10 cellular contexts compared by ENCODE assay signal in the genomic region with DNA sequence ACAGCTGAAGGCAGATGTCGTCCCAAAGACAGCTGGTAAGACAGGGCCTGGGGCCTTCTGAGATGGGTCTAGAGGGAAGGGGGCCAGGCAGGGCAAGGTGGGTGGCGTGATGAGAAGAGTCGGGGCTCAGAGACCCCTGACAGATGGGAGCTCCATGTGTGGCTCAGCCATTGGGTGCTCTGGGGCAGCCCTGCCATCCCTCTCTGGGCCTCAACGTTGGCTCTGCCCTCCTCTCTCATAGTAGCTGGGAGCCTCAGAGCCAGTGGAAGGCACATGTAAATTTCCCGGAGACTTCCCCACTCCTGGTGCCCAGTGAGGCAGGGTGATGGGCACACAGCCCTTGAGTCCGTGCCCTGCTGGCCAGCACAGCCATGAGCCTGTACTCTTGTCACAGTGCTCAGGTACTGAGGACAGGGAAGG. TPM values are rescaled to one million over a fixed set of nuclear protein-coding genes. Genes with fewer than 3 reads are reported as not detected.
DNase-seq lines count a peak whose midpoint lies in the region; ATAC-seq and TF ChIP-seq lines count a peak whose summit lies in the region.
"Had no signal": no experiment of that assay in that cellular context is flagged by ENCODE, and none has a peak within 500 bp of the region (broad histone marks: within the 10 kb centered on the region; RNA-seq: fewer than 3 reads in every experiment).

No MANE protein-coding gene starts in this region.

- CTCF ChIA-PET in CD4-positive, alpha-beta memory T cell (lab: Charles Lee; ENCODE audit: partially characterized antibody), result interaction anchor here (1.3 to 5.6 kb wide), 12 partner anchors 9 to 121 kb away, joined by 3 to 57 read pairs (median 6); a partner anchor contains a TSS

- peaks cover 20% of the 10 kb centered on the region; the same call in 1 of the 2 replicates for H3F3A ChIP-seq in MM.1S (ENCODE audit: insufficient read depth, low read length)

- no peak overlapping the region for H2AFZ ChIP-seq in MM.1S (ENCODE audit: low read length)

- H3K4me3 Mint-ChIP-seq in CD4-positive, alpha-beta memory T cell, result peak overlapping the region in 7 of 8 donors; percentile 48 to 84 (median 81)
- peak overlapping the region; percentile 84 for H3K4me3 Mint-ChIP-seq in effector memory CD8-positive, alpha-beta T cell
- H3K4me3 Mint-ChIP-seq in osteocyte (ENCODE audit: unreplicated experiment), result peak overlapping the region; percentile 77

- peak overlapping the region; percentile 83 to 95 (median 92) for H3K27ac Mint-ChIP-seq in CD4-positive, alpha-beta memory T cell
- H3K27ac Mint-ChIP-seq in effector memory CD8-positive, alpha-beta T cell, result peak overlapping the region; percentile 96 to 98
- peak overlapping the region; percentile 81 for H3K27ac Mint-ChIP-seq in osteocyte (ENCODE audit: unreplicated experiment)

- no peak for DNase-seq in CD4-positive, alpha-beta memory T cell
- DNase-seq in MM.1S, result no peak
- no peak for DNase-seq in effector memory CD8-positive, alpha-beta T cell
- peak; percentile 66 for DNase-seq in osteocyte (ENCODE audit: extremely low spot score, unreplicated experiment)
- no peak for DNase-seq in NCI-H2029 treated with DMSO at 0.1 percent for 48 hours (lab: John Stamatoyannopoulos, UW)
- DNase-seq in NCI-H446 (lab: John Stamatoyannopoulos, UW), result no peak
- DNase-seq: activated gamma-delta T cell treated with Interleukin-2 at 50 U/mL for 16 hours, left cardiac atrium had no signal

- TF ChIP-seq CTCF in MM.1S (IDR thresholded peaks at IDR 0.05; ENCODE audit: low read length) (no peak), osteocyte (IDR thresholded peaks at IDR 0.05) (no peak)

- peak overlapping the region; percentile 91; the same call in 1 of the 2 replicates for H3K4me2 ChIP-seq in MM.1S (ENCODE audit: low read depth, low read length)

- H3K9ac ChIP-seq in MM.1S (ENCODE audit: low read length), result peak overlapping the region; percentile 98; the same call in 1 of the 2 replicates

- no peaks in the 10 kb centered on the region for H3K27me3 Mint-ChIP-seq in CD4-positive, alpha-beta memory T cell
- no peaks in the 10 kb centered on the region for H3K27me3 Mint-ChIP-seq in effector memory CD8-positive, alpha-beta T cell
- no peaks in the 10 kb centered on the region for H3K27me3 Mint-ChIP-seq in osteocyte (ENCODE audit: unreplicated experiment)

- peaks cover 36% of the 10 kb centered on the region for H4K20me1 ChIP-seq in MM.1S (ENCODE audit: insufficient read depth, low read length)

- no peaks in the 10 kb centered on the region for H3K27me3 ChIP-seq in CD4-positive, alpha-beta memory T cell (ENCODE audit: insufficient read depth, low read length)
- H3K27me3 ChIP-seq in MM.1S (replicated peaks; ENCODE audit: insufficient read depth, low read length), result no peaks in the 10 kb centered on the region

- H3K36me3 ChIP-seq in CD4-positive, alpha-beta memory T cell (ENCODE audit: insufficient read depth, low read length), result peaks cover 53% of the 10 kb centered on the region
- H3K36me3 ChIP-seq in MM.1S (replicated peaks; ENCODE audit: insufficient read depth, low read length), result peaks cover 43% of the 10 kb centered on the region

- peaks cover 65% of the 10 kb centered on the region for H3K79me2 ChIP-seq in MM.1S (ENCODE audit: low read length)

- H3K9me2 ChIP-seq in MM.1S (replicated peaks; ENCODE audit: insufficient read depth, low read length), result no peaks in the 10 kb centered on the region

- intact Hi-C loops in CD4-positive, alpha-beta memory T cell (cut with micrococcal nuclease), result no loop called here

- H3K36me3 Mint-ChIP-seq in CD4-positive, alpha-beta memory T cell, result peaks cover 36 to 48% of the 10 kb centered on the region in 2 donors
- peaks cover 53% of the 10 kb centered on the region for H3K36me3 Mint-ChIP-seq in effector memory CD8-positive, alpha-beta T cell (ENCODE audit: insufficient read depth)
- peaks cover 24% of the 10 kb centered on the region for H3K36me3 Mint-ChIP-seq in osteocyte (ENCODE audit: unreplicated experiment)

- peak overlapping the region in 1 of 2 donors; percentile 79 for H3K4me3 ChIP-seq in CD4-positive, alpha-beta memory T cell (ENCODE audit: low read length in 2 of 2)
- peak overlapping the region; percentile 92 for H3K4me3 ChIP-seq in MM.1S (ENCODE audit: low read length)

- H3K9me3 ChIP-seq in CD4-positive, alpha-beta memory T cell (ENCODE audit: control insufficient read depth in 1 of 2, low read length in 2 of 2), result no peaks in the 10 kb centered on the region
- H3K9me3 ChIP-seq in MM.1S (replicated peaks; ENCODE audit: insufficient read depth, low read length), result no peaks in the 10 kb centered on the region

- peaks cover 32% of the 10 kb centered on the region for H3K4me1 ChIP-seq in CD4-positive, alpha-beta memory T cell (ENCODE audit: insufficient read depth, low read length)
- peaks cover 48% of the 10 kb centered on the region for H3K4me1 ChIP-seq in MM.1S (ENCODE audit: low read length)

- peak overlapping the region; percentile 72 for H3K27ac ChIP-seq in CD4-positive, alpha-beta memory T cell (ENCODE audit: low read depth, low read length)
- H3K27ac ChIP-seq in MM.1S (ENCODE audit: low read length), result no peak overlapping the region

- POLR2A ChIA-PET in CD4-positive, alpha-beta memory T cell (lab: Charles Lee; ENCODE audit: partially characterized antibody), result interaction anchor here (1.3 to 7.0 kb wide), 6 partner anchors 11 to 107 kb away, joined by 3 to 80 read pairs (median 10); no protein-coding TSS in a partner anchor

- peaks cover 14 to 34% (median 22%) of the 10 kb centered on the region in 4 donors for H3K4me1 Mint-ChIP-seq in CD4-positive, alpha-beta memory T cell
- H3K4me1 Mint-ChIP-seq in effector memory CD8-positive, alpha-beta T cell (ENCODE audit: low read depth in 2 of 2), result peaks cover 16 to 39% of the 10 kb centered on the region in 2 donors
- H3K4me1 Mint-ChIP-seq in osteocyte (ENCODE audit: unreplicated experiment), result peaks cover 17% of the 10 kb centered on the region

- H3K9me3 Mint-ChIP-seq in CD4-positive, alpha-beta memory T cell, result no peaks in the 10 kb centered on the region
- H3K9me3 Mint-ChIP-seq in effector memory CD8-positive, alpha-beta T cell, result no peaks in the 10 kb centered on the region
- H3K9me3 Mint-ChIP-seq in osteocyte (ENCODE audit: unreplicated experiment), result no peaks in the 10 kb centered on the region

- no peak for ATAC-seq in effector memory CD8-positive, alpha-beta T cell (replicated peaks)
- no peak for ATAC-seq in esophagus mucosa
- no peak for ATAC-seq in HG03521 (IDR thresholded peaks at IDR 0.05; ENCODE audit: unreplicated experiment)
- ATAC-seq: left cardiac atrium had no signal

RNA-seq across cellular contexts. Expression of a gene that starts 1.8 kb away (rescaled TPM):
- total RNA-seq in CD4-positive, alpha-beta memory T cell, result 10 to 100 TPM; 26.3 to 33.7 TPM
- 10 to 100 TPM; 10.6 to 13.1 TPM for polyA plus RNA-seq in CD4-positive, alpha-beta memory T cell
- total RNA-seq in osteocyte, result 17.0 and 20.7 TPM in 2 replicates
- 77.8 TPM for total RNA-seq in esophagus mucosa
